ENCODE assay signal across 10 cellular contexts in the genomic region with DNA sequence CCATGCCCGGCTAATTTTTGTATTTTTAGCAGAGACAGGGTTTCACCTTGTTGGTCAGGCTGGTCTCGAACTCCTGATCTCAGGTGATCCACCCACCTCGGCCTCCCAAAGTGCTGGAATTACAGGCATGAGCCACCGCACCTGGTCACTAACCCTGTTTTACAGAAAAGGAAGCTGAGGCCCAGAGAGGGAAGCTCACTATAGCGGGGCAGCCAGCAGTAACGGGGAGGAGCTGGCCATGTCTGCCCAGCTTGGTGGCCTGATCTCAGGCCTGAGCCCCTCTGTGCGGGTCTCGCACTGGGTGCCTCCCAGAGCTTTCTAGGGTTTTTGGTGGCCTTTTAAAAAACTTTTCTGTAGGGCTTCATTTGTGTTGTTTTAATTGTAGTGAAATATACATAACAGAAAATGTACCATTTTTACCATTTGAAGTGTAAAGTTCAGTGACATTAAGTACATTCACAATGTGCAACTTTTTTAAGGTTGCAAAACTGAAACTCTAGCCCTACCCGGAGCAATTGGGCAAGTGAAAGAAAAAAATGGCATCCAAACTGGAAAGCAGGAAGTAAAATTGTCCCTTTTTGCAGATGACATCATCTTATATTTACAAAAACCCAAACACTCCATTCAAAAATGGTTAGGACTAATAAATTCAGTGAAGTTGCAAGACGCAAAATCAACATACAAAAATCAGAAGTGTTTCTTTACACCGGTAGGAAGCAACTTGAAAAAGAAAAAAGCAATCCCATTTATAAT. TPM values are rescaled to one million over a fixed set of nuclear protein-coding genes. Genes with fewer than 3 reads are reported as not detected.
DNase-seq lines count a peak whose midpoint lies in the region; ATAC-seq and TF ChIP-seq lines count a peak whose summit lies in the region.
"Had no signal": no experiment of that assay in that cellular context is flagged by ENCODE, and none has a peak within 500 bp of the region (broad histone marks: within the 10 kb centered on the region; RNA-seq: fewer than 3 reads in every experiment).

No MANE protein-coding gene starts in this region.

- H3K27ac ChIP-seq in CD4-positive, alpha-beta T cell (ENCODE audit: low read depth, low read length), result peak overlapping the region; percentile 67
- peak overlapping the region; percentile 83 for H3K27ac ChIP-seq in HL-60 (replicated peaks)
- H3K27ac ChIP-seq in gastrocnemius medialis, result no peak overlapping the region

- H3K27me3 ChIP-seq in CD4-positive, alpha-beta T cell (ENCODE audit: control insufficient read depth, insufficient read depth, low read length), result no peaks in the 10 kb centered on the region
- no peaks in the 10 kb centered on the region for H3K27me3 ChIP-seq in HL-60 (ENCODE audit: insufficient read depth, poor library complexity, severe bottlenecking)
- peaks cover 8 to 33% (median 20%) of the 10 kb centered on the region in 3 donors for H3K27me3 ChIP-seq in gastrocnemius medialis
- H3K27me3 ChIP-seq: ascending aorta had no signal

- peaks cover 7% of the 10 kb centered on the region for H3K36me3 Mint-ChIP-seq in CD4-positive, alpha-beta T cell (ENCODE audit: low read depth)
- no peaks in the 10 kb centered on the region for H3K36me3 Mint-ChIP-seq in activated CD4-positive, alpha-beta memory T cell treated with anti-CD3 and anti-CD28 coated beads for 36 hours
- no peaks in the 10 kb centered on the region for H3K36me3 Mint-ChIP-seq in memory B cell

- H3K27me3 Mint-ChIP-seq in CD4-positive, alpha-beta T cell, result no peaks in the 10 kb centered on the region
- no peaks in the 10 kb centered on the region for H3K27me3 Mint-ChIP-seq in activated CD4-positive, alpha-beta memory T cell treated with anti-CD3 and anti-CD28 coated beads for 36 hours
- no peaks in the 10 kb centered on the region for H3K27me3 Mint-ChIP-seq in memory B cell

- intact Hi-C loops in CD4-positive, alpha-beta T cell (cut with DNase I, micrococcal nuclease), result loop anchor here (1.0 to 5.0 kb wide), 8 partner anchors 15 to 299 kb away; a partner anchor contains a TSS
- intact Hi-C loops in activated CD4-positive, alpha-beta memory T cell treated with anti-CD3 and anti-CD28 coated beads for 36 hours (cut with micrococcal nuclease), result loop anchor here (1.0 to 2.0 kb wide), 3 partner anchors 17 to 189 kb away; no protein-coding TSS in a partner anchor
- intact Hi-C loops in gastrocnemius medialis (cut with DNase I; ENCODE audit: low total_unique reads), result no loop called here

- ATAC-seq in CD4-positive, alpha-beta T cell (ENCODE audit: poor library complexity), result no peak
- ATAC-seq in memory B cell (ENCODE audit: low read depth), result peak; percentile 28
- ATAC-seq in gastrocnemius medialis, result no peak
- no peak for ATAC-seq in GM21717 (IDR thresholded peaks at IDR 0.05; ENCODE audit: unreplicated experiment)

- peak overlapping the region; percentile 87 for H3K4me3 Mint-ChIP-seq in CD4-positive, alpha-beta T cell
- peak overlapping the region; percentile 86 for H3K4me3 Mint-ChIP-seq in activated CD4-positive, alpha-beta memory T cell treated with anti-CD3 and anti-CD28 coated beads for 36 hours
- peak overlapping the region; percentile 88 for H3K4me3 Mint-ChIP-seq in memory B cell

- TF ChIP-seq CTCF in CD4-positive, alpha-beta T cell (IDR thresholded peaks at IDR 0.05), result no peak
- TF ChIP-seq CTCF in HL-60 (IDR thresholded peaks at IDR 0.05; ENCODE audit: insufficient read depth, low read length) (no peak), gastrocnemius medialis (IDR thresholded peaks at IDR 0.05 in 4 of 5, conservative IDR thresholded peaks at IDR 0.05 in 1 of 5) (no peak)

- DNase-seq in CD4-positive, alpha-beta T cell, result no peak
- peak; percentile 72 to 80 for DNase-seq in HL-60 (ENCODE audit: low read depth in 1 of 2, low spot score in 1 of 2)
- DNase-seq in activated CD4-positive, alpha-beta memory T cell treated with anti-CD3 and anti-CD28 coated beads for 36 hours, result no peak
- DNase-seq in memory B cell (ENCODE audit: low spot score in 2 of 2), result no peak
- no peak for DNase-seq in gastrocnemius medialis
- DNase-seq in activated effector memory CD4-positive, alpha-beta T cell treated with anti-CD3 and anti-CD28 coated beads, Interleukin-2, amount 50 U/mL, for 16 hours, result no peak
- no peak for DNase-seq in stimulated activated CD4-positive, alpha-beta T cell treated with anti-CD3 and anti-CD28 coated beads, Interleukin-15, amount 100 ng/mL, for 24 hours
- DNase-seq: NCI-H2029 had no signal

- no peaks in the 10 kb centered on the region for H3K9me3 Mint-ChIP-seq in CD4-positive, alpha-beta T cell
- H3K9me3 Mint-ChIP-seq in activated CD4-positive, alpha-beta memory T cell treated with anti-CD3 and anti-CD28 coated beads for 36 hours, result peaks cover 15% of the 10 kb centered on the region
- H3K9me3 Mint-ChIP-seq in memory B cell, result peaks cover 2% of the 10 kb centered on the region

- no peak for TF ChIP-seq POLR2A in gastrocnemius medialis (IDR thresholded peaks at IDR 0.05)

- no peaks in the 10 kb centered on the region for H3K36me3 ChIP-seq in gastrocnemius medialis
- H3K36me3 ChIP-seq: ascending aorta had no signal

- CTCF ChIA-PET in CD4-positive, alpha-beta T cell (lab: Charles Lee), result interaction anchor here (0.8 to 2.3 kb wide), 8 partner anchors 9 to 290 kb away, joined by 3 to 7 read pairs (median 4); no protein-coding TSS in a partner anchor
- CTCF ChIA-PET in activated CD4-positive, alpha-beta memory T cell treated with anti-CD3 and anti-CD28 coated beads for 36 hours (lab: Charles Lee), result interaction anchor here (0.7 to 2.1 kb wide), 18 partner anchors 9 to 190 kb away, joined by 3 to 16 read pairs (median 6); a partner anchor contains a TSS

- H3K4me3 ChIP-seq in HL-60 (replicated peaks; ENCODE audit: insufficient read depth, low read length) (no peak overlapping the region), gastrocnemius medialis (no peak overlapping the region)

- POLR2A ChIA-PET in CD4-positive, alpha-beta T cell (lab: Charles Lee), result interaction anchor here (0.6 to 3.8 kb wide), 9 partner anchors 15 to 1408 kb away, joined by 3 to 20 read pairs (median 8); a partner anchor contains a TSS
- POLR2A ChIA-PET in activated CD4-positive, alpha-beta memory T cell treated with anti-CD3 and anti-CD28 coated beads for 36 hours (lab: Charles Lee), result interaction anchor here (1.0 to 1.2 kb wide), 3 partner anchors 14 to 42 kb away, joined by 3 read pairs; no protein-coding TSS in a partner anchor

- H3K4me1 ChIP-seq in gastrocnemius medialis, result no peaks in the 10 kb centered on the region
- H3K4me1 ChIP-seq: ascending aorta had no signal

- H3K27ac Mint-ChIP-seq in CD4-positive, alpha-beta T cell, result peak overlapping the region; percentile 91
- H3K27ac Mint-ChIP-seq in activated CD4-positive, alpha-beta memory T cell treated with anti-CD3 and anti-CD28 coated beads for 36 hours, result peak overlapping the region; percentile 92
- peak overlapping the region; percentile 99 for H3K27ac Mint-ChIP-seq in memory B cell

- in situ Hi-C loops in gastrocnemius medialis (cut with MboI; ENCODE audit: low sequenced_read_pairs in 4 of 4), result no loop called here

- H3K4me1 Mint-ChIP-seq in CD4-positive, alpha-beta T cell (ENCODE audit: low read depth), result peaks cover 40% of the 10 kb centered on the region
- peaks cover 35% of the 10 kb centered on the region for H3K4me1 Mint-ChIP-seq in activated CD4-positive, alpha-beta memory T cell treated with anti-CD3 and anti-CD28 coated beads for 36 hours (ENCODE audit: low read depth)
- H3K4me1 Mint-ChIP-seq in memory B cell, result peaks cover 26% of the 10 kb centered on the region

- H3K9me3 ChIP-seq in CD4-positive, alpha-beta T cell (ENCODE audit: control insufficient read depth, low read length), result peaks cover 11% of the 10 kb centered on the region
- H3K9me3 ChIP-seq in gastrocnemius medialis, result peaks cover 0 to 8% (median 0%) of the 10 kb centered on the region in 3 donors

RNA-seq across cellular contexts. Expression of a gene that starts 14.5 kb away (rescaled TPM):
- total RNA-seq in CD4-positive, alpha-beta T cell, result 100 to 1,000 TPM; 134 to 138 TPM
- total RNA-seq in activated CD4-positive, alpha-beta memory T cell treated with anti-CD3 and anti-CD28 coated beads for 36 hours, result 10 to 100 TPM; 58.7 to 60.5 TPM
- total RNA-seq in gastrocnemius medialis, result 1 to 10 TPM in 3 of 4 donors, not detected in 1; 1.7 to 2.2 (median 2.0) TPM

RNA-seq across cellular contexts. Expression of a gene that starts 23.8 kb away (rescaled TPM):
- total RNA-seq in CD4-positive, alpha-beta T cell, result 100 to 1,000 TPM; 174 to 180 TPM
- 100 to 1,000 TPM; 714 to 727 TPM for total RNA-seq in activated CD4-positive, alpha-beta memory T cell treated with anti-CD3 and anti-CD28 coated beads for 36 hours
- 1 to 10 TPM in 3 of 4 donors, not detected in 1; 1.9 to 3.7 (median 3.5) TPM for total RNA-seq in gastrocnemius medialis

RNA-seq across cellular contexts. Expression of a gene that starts 55.6 kb away (rescaled TPM):
- total RNA-seq in CD4-positive, alpha-beta T cell, result 1 to 10 TPM; 1.9 to 2.1 TPM
- total RNA-seq in activated CD4-positive, alpha-beta memory T cell treated with anti-CD3 and anti-CD28 coated beads for 36 hours, result 1 to 10 TPM; 8.5 to 9.3 TPM
- not detected for total RNA-seq in gastrocnemius medialis
- total RNA-seq: ascending aorta had no signal

Comparison
In these comparisons a context has a peak if more than half of its experiments do, and no peak if none do; other contexts are left out.
1. DNase-seq: peak in HL-60 (2 of 2); none in CD4-positive, alpha-beta T cell (0 of 10), activated CD4-positive, alpha-beta memory T cell treated with anti-CD3 and anti-CD28 coated beads for 36 hours (single experiment), memory B cell (0 of 2), gastrocnemius medialis (0 of 2), activated effector memory CD4-positive, alpha-beta T cell treated with anti-CD3 and anti-CD28 coated beads, Interleukin-2, amount 50 U/mL, for 16 hours (single experiment) and stimulated activated CD4-positive, alpha-beta T cell treated with anti-CD3 and anti-CD28 coated beads, Interleukin-15, amount 100 ng/mL, for 24 hours (single experiment).
2. H3K27ac ChIP-seq: peak in CD4-positive, alpha-beta T cell (single experiment) and HL-60 (single experiment); none in gastrocnemius medialis (0 of 4).
3. RNA of a gene that starts 14.5 kb away (total RNA-seq): 134 to 138 TPM in CD4-positive, alpha-beta T cell and 58.7 to 60.5 TPM in activated CD4-positive, alpha-beta memory T cell treated with anti-CD3 and anti-CD28 coated beads for 36 hours; 1.7 to 2.2 TPM in gastrocnemius medialis; every median in the first group is over 10 times any median in the second.
4. RNA of a gene that starts 23.8 kb away (total RNA-seq): 714 to 727 TPM in activated CD4-positive, alpha-beta memory T cell treated with anti-CD3 and anti-CD28 coated beads for 36 hours and 174 to 180 TPM in CD4-positive, alpha-beta T cell; 1.9 to 3.7 TPM in gastrocnemius medialis; every median in the first group is over 10 times any median in the second.
5. Peak in every context shown above with its lines, with median percentiles within 50 percentile points of each other: H3K27ac Mint-ChIP-seq and H3K4me3 Mint-ChIP-seq.